Comparison of ENCODE assay signal across 25 cellular contexts in genomic region chr4:122980860-122981259, GRCh38.
"Had no signal": no experiment of that assay in that cellular context is flagged by ENCODE, and none has a peak within 500 bp of the region (broad histone marks: within the 10 kb centered on the region; RNA-seq: fewer than 3 reads in every experiment).

No MANE protein-coding gene starts in this region.

- ATAC-seq: activated naive CD4-positive, alpha-beta T cell treated with anti-CD3 and anti-CD28 coated beads, Interleukin-2, amount 50 U/mL, for 72 hours; activated naive CD8-positive, alpha-beta T cell treated with anti-CD3 and anti-CD28 coated beads, Interleukin-2, amount 50 U/mL, for 24 hours; activated T-cell treated with anti-CD3 and anti-CD28 coated beads, Interleukin-2, amount 50 U/mL, for 4 hours; body of pancreas; T-helper 17 cell; WTC11 had no signal

- DNase-seq: activated CD4-positive, alpha-beta memory T cell treated with anti-CD3 and anti-CD28 coated beads for 36 hours; activated CD4-positive, alpha-beta T cell treated with anti-CD3 and anti-CD28 coated beads, Interleukin-2, amount 10 ng/mL, durations not matched to agents 7 days and 5 days; activated CD8-positive, alpha-beta memory T cell treated with anti-CD3 and anti-CD28 coated beads for 24 hours; activated effector memory CD4-positive, alpha-beta T cell treated with anti-CD3 and anti-CD28 coated beads, Interleukin-2, amount 50 U/mL, for 16 hours; activated naive CD4-positive, alpha-beta T cell treated with Interleukin-2 at 50 U/mL for 16 hours; activated naive CD8-positive, alpha-beta T cell treated with anti-CD3 and anti-CD28 coated beads, Interleukin-2, amount 50 U/mL, for 24 hours; activated T-cell treated with anti-CD3 and anti-CD28 coated beads, Interleukin-2, amount 50 U/mL, for 4 hours; amniotic stem cell; body of pancreas; Kasumi-1; NCI-H1092; NCI-H1417; NCI-H1930; NCI-H2171 treated with DMSO at 0.1 percent for 48 hours; NCI-H226; NCI-H510A; NCI-H526 treated with DMSO at 0.1 percent for 48 hours; NCI-H82; SIG-M5; T-helper 17 cell; T-helper 9 cell had no signal

- H3K4me3 ChIP-seq: ascending aorta, body of pancreas, cardiac muscle cell had no signal
